ENCODE assay signal across 8 cellular contexts in genomic region chr9:136784249-136784996, GRCh38. TPM values are rescaled to one million over a fixed set of nuclear protein-coding genes. Genes with fewer than 3 reads are reported as not detected.
DNase-seq lines count a peak whose midpoint lies in the region; ATAC-seq, FAIRE-seq and TF ChIP-seq lines count a peak whose summit lies in the region.

No MANE protein-coding gene starts in this region.

- no peak overlapping the region for H3K4me2 ChIP-seq in SU-DHL-6 (ENCODE audit: low read depth, low read length, poor library complexity, severe bottlenecking)
- peak overlapping the region; percentile 46 for H3K4me2 ChIP-seq in HepG2 (ENCODE audit: low read depth, low read length)

- no peak for FAIRE-seq in HepG2 (lab: Jason Lieb, UNC)
- FAIRE-seq in HTR-8/SVneo (lab: Jason Lieb, UNC) = no peak

- H3K27ac ChIP-seq in SU-DHL-6 (ENCODE audit: low read depth, low read length) (no peak overlapping the region), HepG2 (ENCODE audit: extremely low read length, insufficient read depth, low read length) (peak overlapping the region; percentile 64)

- no peaks in the 10 kb centered on the region for H3K36me3 ChIP-seq in SU-DHL-6 (ENCODE audit: low read length)
- H3K36me3 ChIP-seq in HepG2 (replicated peaks in 1 of 2; ENCODE audit: control insufficient read depth in 1 of 2, insufficient read depth in 2 of 2, low read length in 2 of 2) = no peaks in the 10 kb centered on the region

- POLR2A ChIA-PET in HepG2 (lab: Yijun Ruan, JAX) = interaction anchor here (1.6 kb wide), 1 partner anchor 15 kb away, joined by 8 read pairs; no protein-coding TSS in a partner anchor

- TF ChIP-seq RAD21 in HepG2 (CRISPR knock-in tag; IDR thresholded peaks at IDR 0.05) = 0 out of 2 replicates have a peak, but pooled peaks have one; percentile 33

- H3K9ac ChIP-seq in SU-DHL-6 (ENCODE audit: low read length) (no peak overlapping the region), HepG2 (ENCODE audit: insufficient read depth, low read depth, low read length) (no peak overlapping the region)

- TF ChIP-seq CTCF in AG10803 (conservative IDR thresholded peaks at IDR 0.05; ENCODE audit: low read length) (peak; percentile 41), GM12875 (IDR thresholded peaks at IDR 0.05; ENCODE audit: borderline replicate concordance, insufficient read depth, low read depth, low read length) (0 out of 2 replicates have a peak, but pooled peaks have one; percentile 15), SU-DHL-6 (IDR thresholded peaks at IDR 0.05; ENCODE audit: insufficient read depth, low read length, poor library complexity, severe bottlenecking) (peak; percentile 16), HepG2 (CRISPR knock-in tag; IDR thresholded peaks at IDR 0.05) (peak; percentile 53)

- peak; percentile 33 for DNase-seq in AG10803 (ENCODE audit: low read depth)
- DNase-seq in HepG2 (ENCODE audit: low spot score) = no peak
- no peak for DNase-seq in HTR-8/SVneo (ENCODE audit: insufficient read length, low spot score)
- no peak for DNase-seq in putamen (ENCODE audit: low spot score)
- DNase-seq in NK-92 (lab: John Stamatoyannopoulos, UW; ENCODE audit: unreplicated experiment) = no peak

- CTCF ChIA-PET in HepG2 (lab: Yijun Ruan, JAX; ENCODE audit: low intra/inter-chr PET ratio, low total read pairs) = interaction anchor here (0.7 to 1.4 kb wide), 3 partner anchors 15 to 24 kb away, joined by 3 to 7 read pairs (median 3); no protein-coding TSS in a partner anchor

- TF ChIP-seq EP300 in HepG2 (IDR thresholded peaks at IDR 0.05; ENCODE audit: low read depth in 2 of 2, low read length in 2 of 2) = no peak
- no peak for TF ChIP-seq EP300 in HepG2 (CRISPR knock-in tag; IDR thresholded peaks at IDR 0.05; ENCODE audit: borderline replicate concordance)

- ATAC-seq in HepG2 (no peak), HG03354 (IDR thresholded peaks at IDR 0.05; ENCODE audit: poor library complexity, severe bottlenecking, unreplicated experiment) (no peak)

- BruUV-seq in HepG2 (replicated peaks; lab: Mats Ljungman, UMichigan) = no TSS peak

- H3K9me3 ChIP-seq in SU-DHL-6 (ENCODE audit: insufficient read depth, low read length) = no peaks in the 10 kb centered on the region
- H3K9me3 ChIP-seq in HepG2 (ENCODE audit: low read length) = no peaks in the 10 kb centered on the region

- no peaks in the 10 kb centered on the region for H3F3A ChIP-seq in SU-DHL-6 (ENCODE audit: insufficient read depth)

- intact Hi-C loops in HepG2 (cut with micrococcal nuclease; ENCODE audit: unreplicated experiment) = loop anchor here (1.0 to 10.0 kb wide), 2 partner anchors 26 to 100 kb away; partner anchors contain the start of genes LCN8 and TRAF2

- H3K4me3 ChIP-seq in AG10803 (ENCODE audit: low read length) (no peak overlapping the region), GM12875 (ENCODE audit: low read depth, low read length) (no peak overlapping the region), SU-DHL-6 (ENCODE audit: insufficient read depth, low read length, poor library complexity, severe bottlenecking) (no peak overlapping the region), HepG2 (replicated peaks in 1 of 3; ENCODE audit: insufficient read depth in 1 of 3, low read depth in 2 of 3, low read length in 3 of 3) (no peak overlapping the region)

- TF ChIP-seq POLR2A in HepG2 (IDR thresholded peaks at IDR 0.05; ENCODE audit: insufficient read depth in 1 of 2, low read depth in 2 of 2, low read length in 2 of 2) = no peak

- no peaks in the 10 kb centered on the region for H4K20me1 ChIP-seq in SU-DHL-6 (ENCODE audit: low read depth, low read length)
- no peaks in the 10 kb centered on the region for H4K20me1 ChIP-seq in HepG2 (ENCODE audit: insufficient read depth, low read length)

- WGBS in HepG2 (ENCODE audit: low lambda C conversion rate) = 41% methylated on average over 9 of the region's 9 CpGs

- H3K9me2 ChIP-seq in SU-DHL-6 (replicated peaks; ENCODE audit: insufficient read depth, low read length) = no peaks in the 10 kb centered on the region

- H3K4me1 ChIP-seq in HepG2 (ENCODE audit: insufficient read depth, low read length) = peaks cover 83% of the 10 kb centered on the region

- no peaks in the 10 kb centered on the region for H3K27me3 ChIP-seq in SU-DHL-6 (ENCODE audit: low read length)
- H3K27me3 ChIP-seq in HepG2 (ENCODE audit: control insufficient read depth in 1 of 2, insufficient read depth in 2 of 2, low read length in 2 of 2) = no peaks in the 10 kb centered on the region

- in situ Hi-C loops in HepG2 (cut with HindIII; ENCODE audit: extremely low pct_ligation_motif_present, low pct_unique_long_range_greater_than_20kb) = no loop called here

- no peaks in the 10 kb centered on the region for H3K79me2 ChIP-seq in SU-DHL-6 (ENCODE audit: insufficient read depth, low read length)
- H3K79me2 ChIP-seq in HepG2 (ENCODE audit: insufficient read depth, low read length) = no peaks in the 10 kb centered on the region

- H2AFZ ChIP-seq in SU-DHL-6 (ENCODE audit: low read depth, low read length, severe bottlenecking) (no peak overlapping the region), HepG2 (ENCODE audit: low read length) (no peak overlapping the region)

RNA-seq across cellular contexts. Expression of gene TMEM141, which starts 6.7 kb away (rescaled TPM):
- total RNA-seq in HepG2 (2016; rRNA removed; fragmentation: Illumina TruSeq; extraction: Trizol) = 81.0 and 84.7 TPM in 2 replicates
- total RNA-seq in HepG2 (2016; cell fraction: cytosol; rRNA removed; fragmentation: Illumina TruSeq; extraction: Trizol; ENCODE audit: low read depth) = 70.4 and 100.0 TPM in 2 replicates
- 80.8 and 84.7 TPM in 2 replicates for total RNA-seq in HepG2 (2016; cell fraction: insoluble cytoplasmic fraction; rRNA removed; fragmentation: Illumina TruSeq; extraction: Trizol)
- 80.1 and 91.8 TPM in 2 replicates for total RNA-seq in HepG2 (2016; cell fraction: membrane; rRNA removed; fragmentation: Illumina TruSeq; extraction: Trizol)
- 33.1 and 42.9 TPM in 2 replicates for total RNA-seq in HepG2 (2016; cell fraction: nucleus; rRNA removed; fragmentation: Illumina TruSeq; extraction: Trizol)
- 199 and 202 TPM in 2 replicates for polyA plus RNA-seq in HepG2 (2011; rRNA removed)
- polyA plus RNA-seq in HepG2 (2011; cell fraction: cytosol; rRNA removed) = 251 and 366 TPM in 2 replicates
- 166 and 175 TPM in 2 replicates for polyA plus RNA-seq in HepG2 (2011; cell fraction: nucleus; rRNA removed)
- 67.3 and 131 TPM in 2 replicates for polyA plus RNA-seq in HepG2 (2012)
- 77.4 and 109 TPM in 2 replicates for polyA plus RNA-seq in HepG2 (2016; cell fraction: cytosol; fragmentation: Illumina TruSeq; extraction: Trizol; ENCODE audit: low read depth)
- 78.7 and 86.2 TPM in 2 replicates for polyA plus RNA-seq in HepG2 (2016; cell fraction: insoluble cytoplasmic fraction; fragmentation: Illumina TruSeq; extraction: Trizol; ENCODE audit: low read depth)
- polyA plus RNA-seq in HepG2 (2016; cell fraction: membrane; fragmentation: Illumina TruSeq; extraction: Trizol; ENCODE audit: low read depth) = 77.7 and 87.6 TPM in 2 replicates
- 59.2 and 68.0 TPM in 2 replicates for polyA plus RNA-seq in HepG2 (2016; cell fraction: nucleus; fragmentation: Illumina TruSeq; extraction: Trizol; ENCODE audit: insufficient read depth, low read depth)
- 52.1 and 111 TPM in 2 replicates for polyA minus RNA-seq in HepG2 (2011; rRNA and poly(A)+ RNA removed; ENCODE audit: low replicate concordance)
- polyA minus RNA-seq in HepG2 (2011; cell fraction: cytosol; rRNA and poly(A)+ RNA removed) = 30.4 and 35.6 TPM in 2 replicates
- polyA minus RNA-seq in HepG2 (2011; cell fraction: nucleus; rRNA and poly(A)+ RNA removed) = 38.6 and 51.1 TPM in 2 replicates

RNA-seq across cellular contexts. Expression of gene CCDC183, which starts 11.7 kb away (rescaled TPM):
- total RNA-seq in HepG2 (2016; rRNA removed; fragmentation: Illumina TruSeq; extraction: Trizol) = 3.0 and 5.0 TPM in 2 replicates
- total RNA-seq in HepG2 (2016; cell fraction: cytosol; rRNA removed; fragmentation: Illumina TruSeq; extraction: Trizol; ENCODE audit: low read depth) = 7.7 and 12.2 TPM in 2 replicates
- 2.7 and 3.9 TPM in 2 replicates for total RNA-seq in HepG2 (2016; cell fraction: insoluble cytoplasmic fraction; rRNA removed; fragmentation: Illumina TruSeq; extraction: Trizol)
- total RNA-seq in HepG2 (2016; cell fraction: membrane; rRNA removed; fragmentation: Illumina TruSeq; extraction: Trizol) = 8.1 and 14.4 TPM in 2 replicates
- 1.6 and 3.7 TPM in 2 replicates for total RNA-seq in HepG2 (2016; cell fraction: nucleus; rRNA removed; fragmentation: Illumina TruSeq; extraction: Trizol)
- 66.4 and 91.2 TPM in 2 replicates for polyA plus RNA-seq in HepG2 (2011; rRNA removed)
- polyA plus RNA-seq in HepG2 (2011; cell fraction: cytosol; rRNA removed) = 27.0 and 41.7 TPM in 2 replicates
- 838 and 949 TPM in 2 replicates for polyA plus RNA-seq in HepG2 (2011; cell fraction: nucleus; rRNA removed)
- 36.4 and 41.6 TPM in 2 replicates for polyA plus RNA-seq in HepG2 (2012)
- polyA plus RNA-seq in HepG2 (2016; cell fraction: cytosol; fragmentation: Illumina TruSeq; extraction: Trizol; ENCODE audit: low read depth) = 10.3 and 12.4 TPM in 2 replicates
- 4.0 and 6.0 TPM in 2 replicates for polyA plus RNA-seq in HepG2 (2016; cell fraction: insoluble cytoplasmic fraction; fragmentation: Illumina TruSeq; extraction: Trizol; ENCODE audit: low read depth)
- polyA plus RNA-seq in HepG2 (2016; cell fraction: membrane; fragmentation: Illumina TruSeq; extraction: Trizol; ENCODE audit: low read depth) = 10.0 and 11.0 TPM in 2 replicates
- polyA plus RNA-seq in HepG2 (2016; cell fraction: nucleus; fragmentation: Illumina TruSeq; extraction: Trizol; ENCODE audit: insufficient read depth, low read depth) = 5.5 and 8.4 TPM in 2 replicates
- 0.12 and 15.7 TPM in 2 replicates for polyA minus RNA-seq in HepG2 (2011; rRNA and poly(A)+ RNA removed; ENCODE audit: low replicate concordance)
- 5.2 and 6.7 TPM in 2 replicates for polyA minus RNA-seq in HepG2 (2011; cell fraction: cytosol; rRNA and poly(A)+ RNA removed)
- polyA minus RNA-seq in HepG2 (2011; cell fraction: nucleus; rRNA and poly(A)+ RNA removed) = 70.7 and 83.0 TPM in 2 replicates

RNA-seq across cellular contexts. Expression of gene LCN15, which starts 20.1 kb away (rescaled TPM):
- 0.29 and 1.3 TPM in 2 replicates for total RNA-seq in HepG2 (2016; rRNA removed; fragmentation: Illumina TruSeq; extraction: Trizol)
- 1.3 and 1.9 TPM in 2 replicates for total RNA-seq in HepG2 (2016; cell fraction: cytosol; rRNA removed; fragmentation: Illumina TruSeq; extraction: Trizol; ENCODE audit: low read depth)
- total RNA-seq in HepG2 (2016; cell fraction: insoluble cytoplasmic fraction; rRNA removed; fragmentation: Illumina TruSeq; extraction: Trizol) = 0.55 and 1.00 TPM in 2 replicates
- 0.96 and 1.5 TPM in 2 replicates for total RNA-seq in HepG2 (2016; cell fraction: membrane; rRNA removed; fragmentation: Illumina TruSeq; extraction: Trizol)
- total RNA-seq in HepG2 (2016; cell fraction: nucleus; rRNA removed; fragmentation: Illumina TruSeq; extraction: Trizol) = 0.41 and 0.99 TPM in 2 replicates
- 32.9 and 53.7 TPM in 2 replicates for polyA plus RNA-seq in HepG2 (2011; rRNA removed)
- 35.0 and 114 TPM in 2 replicates for polyA plus RNA-seq in HepG2 (2011; cell fraction: cytosol; rRNA removed)
- polyA plus RNA-seq in HepG2 (2011; cell fraction: nucleus; rRNA removed) = 18.7 and 43.2 TPM in 2 replicates
- 13.7 and 27.0 TPM in 2 replicates for polyA plus RNA-seq in HepG2 (2012)
- 1.2 and 1.3 TPM in 2 replicates for polyA plus RNA-seq in HepG2 (2016; cell fraction: cytosol; fragmentation: Illumina TruSeq; extraction: Trizol; ENCODE audit: low read depth)
- polyA plus RNA-seq in HepG2 (2016; cell fraction: insoluble cytoplasmic fraction; fragmentation: Illumina TruSeq; extraction: Trizol; ENCODE audit: low read depth) = 0.36 and 0.57 TPM in 2 replicates
- 0.84 and 0.88 TPM in 2 replicates for polyA plus RNA-seq in HepG2 (2016; cell fraction: membrane; fragmentation: Illumina TruSeq; extraction: Trizol; ENCODE audit: low read depth)
- polyA plus RNA-seq in HepG2 (2016; cell fraction: nucleus; fragmentation: Illumina TruSeq; extraction: Trizol; ENCODE audit: insufficient read depth, low read depth) = 0.93 and 1.4 TPM in 2 replicates
- 28.1 TPM in 1 of 2 replicates, not detected in the other for polyA minus RNA-seq in HepG2 (2011; rRNA and poly(A)+ RNA removed; ENCODE audit: low replicate concordance)
- 3.6 and 11.7 TPM in 2 replicates for polyA minus RNA-seq in HepG2 (2011; cell fraction: cytosol; rRNA and poly(A)+ RNA removed)
- 2.1 and 3.2 TPM in 2 replicates for polyA minus RNA-seq in HepG2 (2011; cell fraction: nucleus; rRNA and poly(A)+ RNA removed)

RNA-seq across cellular contexts. Expression of gene RABL6, which starts 23.3 kb away (rescaled TPM):
- 66.4 and 81.5 TPM in 2 replicates for total RNA-seq in HepG2 (2016; rRNA removed; fragmentation: Illumina TruSeq; extraction: Trizol)
- 37.0 and 38.7 TPM in 2 replicates for total RNA-seq in HepG2 (2016; cell fraction: cytosol; rRNA removed; fragmentation: Illumina TruSeq; extraction: Trizol; ENCODE audit: low read depth)
- total RNA-seq in HepG2 (2016; cell fraction: insoluble cytoplasmic fraction; rRNA removed; fragmentation: Illumina TruSeq; extraction: Trizol) = 54.7 and 84.6 TPM in 2 replicates
- 88.7 and 91.1 TPM in 2 replicates for total RNA-seq in HepG2 (2016; cell fraction: membrane; rRNA removed; fragmentation: Illumina TruSeq; extraction: Trizol)
- total RNA-seq in HepG2 (2016; cell fraction: nucleus; rRNA removed; fragmentation: Illumina TruSeq; extraction: Trizol) = 50.3 and 58.9 TPM in 2 replicates
- 125 and 139 TPM in 2 replicates for polyA plus RNA-seq in HepG2 (2011; rRNA removed)
- 72.4 and 105 TPM in 2 replicates for polyA plus RNA-seq in HepG2 (2011; cell fraction: cytosol; rRNA removed)
- polyA plus RNA-seq in HepG2 (2011; cell fraction: nucleus; rRNA removed) = 222 and 282 TPM in 2 replicates
- 114 and 126 TPM in 2 replicates for polyA plus RNA-seq in HepG2 (2012)
- polyA plus RNA-seq in HepG2 (2016; cell fraction: cytosol; fragmentation: Illumina TruSeq; extraction: Trizol; ENCODE audit: low read depth) = 45.2 and 45.6 TPM in 2 replicates
- 68.3 and 84.3 TPM in 2 replicates for polyA plus RNA-seq in HepG2 (2016; cell fraction: insoluble cytoplasmic fraction; fragmentation: Illumina TruSeq; extraction: Trizol; ENCODE audit: low read depth)
- 80.1 and 85.2 TPM in 2 replicates for polyA plus RNA-seq in HepG2 (2016; cell fraction: membrane; fragmentation: Illumina TruSeq; extraction: Trizol; ENCODE audit: low read depth)
- polyA plus RNA-seq in HepG2 (2016; cell fraction: nucleus; fragmentation: Illumina TruSeq; extraction: Trizol; ENCODE audit: insufficient read depth, low read depth) = 135 and 137 TPM in 2 replicates
- polyA minus RNA-seq in HepG2 (2011; rRNA and poly(A)+ RNA removed; ENCODE audit: low replicate concordance) = 117 and 139 TPM in 2 replicates
- 60.1 and 64.7 TPM in 2 replicates for polyA minus RNA-seq in HepG2 (2011; cell fraction: cytosol; rRNA and poly(A)+ RNA removed)
- polyA minus RNA-seq in HepG2 (2011; cell fraction: nucleus; rRNA and poly(A)+ RNA removed) = 67.3 and 68.4 TPM in 2 replicates

RNA-seq across cellular contexts. Expression of gene LCN8, which starts 26.4 kb away (rescaled TPM):
- total RNA-seq in HepG2 (2016; rRNA removed; fragmentation: Illumina TruSeq; extraction: Trizol) = not detected in 2 replicates
- not detected in 2 replicates for total RNA-seq in HepG2 (2016; cell fraction: cytosol; rRNA removed; fragmentation: Illumina TruSeq; extraction: Trizol; ENCODE audit: low read depth)
- not detected in 2 replicates for total RNA-seq in HepG2 (2016; cell fraction: insoluble cytoplasmic fraction; rRNA removed; fragmentation: Illumina TruSeq; extraction: Trizol)
- total RNA-seq in HepG2 (2016; cell fraction: membrane; rRNA removed; fragmentation: Illumina TruSeq; extraction: Trizol) = not detected in 2 replicates
- total RNA-seq in HepG2 (2016; cell fraction: nucleus; rRNA removed; fragmentation: Illumina TruSeq; extraction: Trizol) = not detected in 2 replicates
- 0.15 TPM in 1 of 2 replicates, not detected in the other for polyA plus RNA-seq in HepG2 (2011; rRNA removed)
- polyA plus RNA-seq in HepG2 (2011; cell fraction: cytosol; rRNA removed) = 0.01 TPM in 1 of 2 replicates, not detected in the other
- polyA plus RNA-seq in HepG2 (2011; cell fraction: nucleus; rRNA removed) = 0.64 and 1.8 TPM in 2 replicates
- not detected in 2 replicates for polyA plus RNA-seq in HepG2 (2012)
- polyA plus RNA-seq in HepG2 (2016; cell fraction: cytosol; fragmentation: Illumina TruSeq; extraction: Trizol; ENCODE audit: low read depth) = not detected in 2 replicates
- not detected in 2 replicates for polyA plus RNA-seq in HepG2 (2016; cell fraction: insoluble cytoplasmic fraction; fragmentation: Illumina TruSeq; extraction: Trizol; ENCODE audit: low read depth)
- not detected in 2 replicates for polyA plus RNA-seq in HepG2 (2016; cell fraction: membrane; fragmentation: Illumina TruSeq; extraction: Trizol; ENCODE audit: low read depth)
- polyA plus RNA-seq in HepG2 (2016; cell fraction: nucleus; fragmentation: Illumina TruSeq; extraction: Trizol; ENCODE audit: insufficient read depth, low read depth) = not detected in 2 replicates
- polyA minus RNA-seq in HepG2 (2011; rRNA and poly(A)+ RNA removed; ENCODE audit: low replicate concordance) = not detected in 2 replicates
- not detected in 2 replicates for polyA minus RNA-seq in HepG2 (2011; cell fraction: cytosol; rRNA and poly(A)+ RNA removed)
- polyA minus RNA-seq in HepG2 (2011; cell fraction: nucleus; rRNA and poly(A)+ RNA removed) = not detected in 2 replicates
